In genomic region chr13:41289463-41289881, GRCh38 we compare ENCODE assay signal across 25 cellular contexts.
"Had no signal": no experiment of that assay in that cellular context is flagged by ENCODE, and none has a peak within 500 bp of the region (broad histone marks: within the 10 kb centered on the region; RNA-seq: fewer than 3 reads in every experiment).

No MANE protein-coding gene starts in this region.

- H3K4me3 Mint-ChIP-seq: activated CD4-positive, alpha-beta memory T cell treated with anti-CD3 and anti-CD28 coated beads for 36 hours; activated naive CD4-positive, alpha-beta T cell treated with anti-CD3 and anti-CD28 coated beads for 36 hours; activated naive CD8-positive, alpha-beta T cell treated with anti-CD3 and anti-CD28 coated beads, Interleukin-2, amount 10 ng/mL, durations not matched to agents 7 days and 5 days; activated T-cell treated with anti-CD3 and anti-CD28 coated beads, Interleukin-2, amount 50 U/mL, for 72 hours; endodermal cell; mesothelial cell of epicardium; natural killer cell; stimulated activated memory B cell treated with anti-CD40 and anti-IgM and Interleukin-4, amounts not matched to agents 10 μg/mL and 1 μg/mL and 100 μg/mL, for 72 hours; T-helper 17 cell had no signal

- H3K36me3 Mint-ChIP-seq: activated CD4-positive, alpha-beta memory T cell treated with anti-CD3 and anti-CD28 coated beads for 36 hours; natural killer cell had no signal

- DNase-seq: activated CD4-positive, alpha-beta memory T cell treated with anti-CD3 and anti-CD28 coated beads for 36 hours; activated CD4-positive, alpha-beta T cell treated with anti-CD3 and anti-CD28 coated beads for 48 hours; activated effector memory CD4-positive, alpha-beta T cell treated with Interleukin-2 at 50 U/mL for 16 hours; activated naive CD4-positive, alpha-beta T cell treated with anti-CD3 and anti-CD28 coated beads for 36 hours; activated naive CD8-positive, alpha-beta T cell treated with anti-CD3 and anti-CD28 coated beads, Interleukin-2, amount 10 ng/mL, durations not matched to agents 7 days and 5 days; activated T-cell treated with anti-CD3 and anti-CD28 coated beads, Interleukin-2, amount 50 U/mL, for 72 hours; amniotic stem cell; cerebellar nuclear complex; cortex of kidney; endodermal cell; esophagus squamous epithelium; gastrocnemius medialis; hypothalamus; left ventricle myocardium superior; mammary epithelial cell; natural killer cell; ovary; right cardiac atrium; stimulated activated CD4-positive, alpha-beta T cell treated with anti-CD3 and anti-CD28 coated beads, Interleukin-1b, Interleukin-23, amount 100 ng/mL, for 48 hours; T-helper 17 cell; testis; upper lobe of left lung had no signal

- H3K4me1 ChIP-seq: gastrocnemius medialis, prostate gland, testis, upper lobe of left lung had no signal

- H3K27me3 Mint-ChIP-seq: activated CD4-positive, alpha-beta memory T cell treated with anti-CD3 and anti-CD28 coated beads for 36 hours; activated naive CD8-positive, alpha-beta T cell treated with anti-CD3 and anti-CD28 coated beads, Interleukin-2, amount 10 ng/mL, durations not matched to agents 7 days and 5 days; T-helper 17 cell had no signal

- H3K4me1 Mint-ChIP-seq: mesothelial cell of epicardium; natural killer cell; stimulated activated memory B cell treated with anti-CD40 and anti-IgM and Interleukin-4, amounts not matched to agents 10 μg/mL and 1 μg/mL and 100 μg/mL, for 72 hours had no signal

- H3K4me3 ChIP-seq: esophagus squamous epithelium, gastrocnemius medialis, ovary, prostate gland, testis, upper lobe of left lung had no signal

- H3K36me3 ChIP-seq: esophagus squamous epithelium, gastrocnemius medialis, ovary, prostate gland, upper lobe of left lung had no signal

- ATAC-seq: activated T-cell treated with anti-CD3 and anti-CD28 coated beads, Interleukin-2, amount 50 U/mL, for 72 hours; gastrocnemius medialis; left ventricle myocardium superior; natural killer cell; right cardiac atrium; stimulated activated memory B cell treated with anti-CD40 and anti-IgM and Interleukin-4, amounts not matched to agents 10 μg/mL and 1 μg/mL and 100 μg/mL, for 72 hours; T-helper 17 cell had no signal

- H3K9me3 Mint-ChIP-seq: natural killer cell had no signal

- H3K27me3 ChIP-seq: esophagus squamous epithelium, gastrocnemius medialis, ovary, testis, upper lobe of left lung had no signal

- H3K27ac ChIP-seq: esophagus squamous epithelium, gastrocnemius medialis, ovary, prostate gland, testis, upper lobe of left lung had no signal

- H3K9me3 ChIP-seq: esophagus squamous epithelium, ovary, prostate gland, testis, upper lobe of left lung had no signal

- H3K27ac Mint-ChIP-seq: activated CD4-positive, alpha-beta memory T cell treated with anti-CD3 and anti-CD28 coated beads for 36 hours; activated naive CD4-positive, alpha-beta T cell treated with anti-CD3 and anti-CD28 coated beads for 36 hours; activated naive CD8-positive, alpha-beta T cell treated with anti-CD3 and anti-CD28 coated beads, Interleukin-2, amount 10 ng/mL, durations not matched to agents 7 days and 5 days; activated T-cell treated with anti-CD3 and anti-CD28 coated beads, Interleukin-2, amount 50 U/mL, for 72 hours; endodermal cell; mesothelial cell of epicardium; natural killer cell; stimulated activated memory B cell treated with anti-CD40 and anti-IgM and Interleukin-4, amounts not matched to agents 10 μg/mL and 1 μg/mL and 100 μg/mL, for 72 hours; T-helper 17 cell had no signal
